In genomic region chr11:32497951-32498350, GRCh38 we compare ENCODE assay signal across 16 cellular contexts.
DNase-seq lines count a peak whose midpoint lies in the region; ATAC-seq and TF ChIP-seq lines count a peak whose summit lies in the region.
"Had no signal": no experiment of that assay in that cellular context is flagged by ENCODE, and none has a peak within 500 bp of the region (broad histone marks: within the 10 kb centered on the region; RNA-seq: fewer than 3 reads in every experiment).

No MANE protein-coding gene starts in this region.

- DNase-seq in NCI-H1417 (lab: John Stamatoyannopoulos, UW) (peak in 2 of 3 experiments; percentile 15 to 51), NCI-H1417 treated with DMSO at 0.1 percent for 48 hours (lab: John Stamatoyannopoulos, UW) (no peak), NCI-H69 (lab: John Stamatoyannopoulos, UW) (peak; percentile 20), osteocyte (ENCODE audit: extremely low spot score, unreplicated experiment) (peak; percentile 8), activated T-cell treated with anti-CD3 and anti-CD28 coated beads for 4 hours (no peak), heart left ventricle (no peak)
- DNase-seq: CD8-positive, alpha-beta T cell; COR-L47; DMS153; GF-D8; GOT3; H9 had no signal

- no peaks in the 10 kb centered on the region for H3K79me2 ChIP-seq in Loucy (ENCODE audit: insufficient read depth, low read length)

- H3K9me3 ChIP-seq in Loucy (ENCODE audit: insufficient read depth, low read depth, low read length) (no peaks in the 10 kb centered on the region), heart left ventricle (no peaks in the 10 kb centered on the region)

- H3K9ac ChIP-seq in Loucy (ENCODE audit: low read depth, low read length, poor library complexity, severe bottlenecking) = no peak overlapping the region

- H3K36me3 ChIP-seq in Loucy (ENCODE audit: insufficient read depth, low read length) = no peaks in the 10 kb centered on the region
- no peaks in the 10 kb centered on the region for H3K36me3 ChIP-seq in heart left ventricle

- H3K36me3 Mint-ChIP-seq in osteocyte (ENCODE audit: unreplicated experiment) = no peaks in the 10 kb centered on the region
- H3K36me3 Mint-ChIP-seq: CD14-positive monocyte; CD8-positive, alpha-beta T cell had no signal

- H3K4me1 Mint-ChIP-seq in osteocyte (ENCODE audit: unreplicated experiment) = no peaks in the 10 kb centered on the region
- H3K4me1 Mint-ChIP-seq: CD14-positive monocyte, H9 had no signal

- no peak overlapping the region for H3K27ac ChIP-seq in heart left ventricle
- H3K27ac ChIP-seq: 22Rv1 had no signal

- no peak for ATAC-seq in heart left ventricle
- ATAC-seq in GM21381 (IDR thresholded peaks at IDR 0.05; ENCODE audit: unreplicated experiment) = no peak
- ATAC-seq: CD8-positive, alpha-beta T cell had no signal

- intact Hi-C loops in heart left ventricle (cut with DNase I) = no loop called here

- WGBS in heart left ventricle, 4 donors = 73 to 83% (median 81%) methylated on average over 2 of the region's 2 CpGs

- H3K27ac Mint-ChIP-seq in osteocyte (ENCODE audit: unreplicated experiment) = no peak overlapping the region
- H3K27ac Mint-ChIP-seq: CD8-positive, alpha-beta T cell; H9 had no signal

- no peaks in the 10 kb centered on the region for H3K9me3 Mint-ChIP-seq in osteocyte (ENCODE audit: unreplicated experiment)
- H3K9me3 Mint-ChIP-seq: CD14-positive monocyte; CD8-positive, alpha-beta T cell; H9 had no signal

- H4K20me1 ChIP-seq in Loucy (ENCODE audit: insufficient read depth, low read length, poor library complexity, severe bottlenecking) = no peaks in the 10 kb centered on the region

- no peak for TF ChIP-seq POLR2A in heart left ventricle (IDR thresholded peaks at IDR 0.05)

- H3K4me3 Mint-ChIP-seq in osteocyte (ENCODE audit: unreplicated experiment) = no peak overlapping the region
- H3K4me3 Mint-ChIP-seq: CD14-positive monocyte; CD8-positive, alpha-beta T cell; H9 had no signal

- H3F3A ChIP-seq in Loucy (ENCODE audit: low read depth) = no peaks in the 10 kb centered on the region

- no peak overlapping the region for H3K4me2 ChIP-seq in Loucy (ENCODE audit: low read depth, low read length, poor library complexity, severe bottlenecking)

- TF ChIP-seq CTCF in Loucy (conservative IDR thresholded peaks at IDR 0.05; ENCODE audit: low read length) (no peak), osteocyte (IDR thresholded peaks at IDR 0.05) (no peak), heart left ventricle (IDR thresholded peaks at IDR 0.05) (no peak)

- H3K4me3 ChIP-seq in Loucy (ENCODE audit: low read length, poor library complexity, severe bottlenecking) (no peak overlapping the region), heart left ventricle (no peak overlapping the region)

- H3K27me3 ChIP-seq in Loucy (ENCODE audit: insufficient read depth, low read length, poor library complexity, severe bottlenecking) (no peaks in the 10 kb centered on the region), heart left ventricle (no peaks in the 10 kb centered on the region)

- H3K4me1 ChIP-seq in Loucy (ENCODE audit: insufficient read depth, low read length, poor library complexity, severe bottlenecking) = peaks cover 24% of the 10 kb centered on the region
- H3K4me1 ChIP-seq in heart left ventricle = no peaks in the 10 kb centered on the region

- H3K27me3 Mint-ChIP-seq in osteocyte (ENCODE audit: unreplicated experiment) = no peaks in the 10 kb centered on the region

- peak overlapping the region; percentile 54; the same call in 1 of the 2 replicates for H2AFZ ChIP-seq in Loucy (ENCODE audit: low read length)

- H3K9me2 ChIP-seq in Loucy (replicated peaks; ENCODE audit: low read depth, low read length) = no peaks in the 10 kb centered on the region

Comparison
In these comparisons a context has a peak if more than half of its experiments do, and no peak if none do; other contexts are left out.
1. DNase-seq: peak in NCI-H1417 (2 of 3), NCI-H69 (single experiment) and osteocyte (single experiment); none in NCI-H1417 treated with DMSO at 0.1 percent for 48 hours (single experiment), activated T-cell treated with anti-CD3 and anti-CD28 coated beads for 4 hours (single experiment) and heart left ventricle (0 of 5).